ENCODE assay signal across 30 cellular contexts in genomic region chr22:43356881-43357280, GRCh38. TPM values are rescaled to one million over a fixed set of nuclear protein-coding genes. Genes with fewer than 3 reads are reported as not detected.
"Had no signal": no experiment of that assay in that cellular context is flagged by ENCODE, and none has a peak within 500 bp of the region (broad histone marks: within the 10 kb centered on the region; RNA-seq: fewer than 3 reads in every experiment).

No MANE protein-coding gene starts in this region.

- H3K27ac ChIP-seq: SK-N-MC had no signal

- H3K27ac Mint-ChIP-seq: activated CD4-positive, alpha-beta memory T cell treated with anti-CD3 and anti-CD28 coated beads, Interleukin-2, amount 10 ng/mL, durations not matched to agents 7 days and 5 days; activated naive CD4-positive, alpha-beta T cell treated with anti-CD3 and anti-CD28 coated beads, Interleukin-2, amount 50 U/mL, for 72 hours; activated naive CD8-positive, alpha-beta T cell treated with anti-CD3 and anti-CD28 coated beads, Interleukin-2, amount 50 U/mL, for 24 hours; activated T-cell treated with anti-CD3 and anti-CD28 coated beads, Interleukin-2, amount 50 U/mL, for 72 hours; brain had no signal

- H3K4me3 Mint-ChIP-seq: activated CD4-positive, alpha-beta memory T cell treated with anti-CD3 and anti-CD28 coated beads, Interleukin-2, amount 10 ng/mL, durations not matched to agents 7 days and 5 days; activated naive CD8-positive, alpha-beta T cell treated with anti-CD3 and anti-CD28 coated beads, Interleukin-2, amount 50 U/mL, for 24 hours; activated T-cell treated with anti-CD3 and anti-CD28 coated beads, Interleukin-2, amount 50 U/mL, for 72 hours; brain; T-cell had no signal

- DNase-seq: activated CD4-positive, alpha-beta memory T cell treated with anti-CD3 and anti-CD28 coated beads, Interleukin-2, amount 10 ng/mL, durations not matched to agents 7 days and 5 days; activated CD4-positive, alpha-beta T cell treated with anti-CD3 and anti-CD28 coated beads, Interleukin-2, amount 50 U/mL, for 1 hour; activated CD4-positive, CD25-positive, alpha-beta regulatory T cell; activated naive CD4-positive, alpha-beta T cell treated with Interleukin-2 at 50 U/mL for 16 hours; activated naive CD8-positive, alpha-beta T cell treated with anti-CD3 and anti-CD28 coated beads, Interleukin-2, amount 50 U/mL, for 24 hours; activated T-cell treated with anti-CD3 and anti-CD28 coated beads for 4 hours; activated T-cell treated with anti-CD3 and anti-CD28 coated beads, Interleukin-2, amount 50 U/mL, for 72 hours; amygdala; Karpas-422; MM.1S; NCI-H146; NCI-H187 treated with DMSO at 0.1 percent for 48 hours; NCI-H2171 treated with DMSO at 0.1 percent for 48 hours; NCI-H345; NCI-H510A; NCI-H69; NK-92 treated with Interleukin-12 subunit alpha and Interleukin-12 subunit beta, amount 100 ng/mL, for 24 hours; OCI-M1; RPMI8226; T-cell; T-helper 2 cell; T1000 had no signal

- ATAC-seq: activated naive CD4-positive, alpha-beta T cell treated with anti-CD3 and anti-CD28 coated beads, Interleukin-2, amount 50 U/mL, for 72 hours; activated naive CD8-positive, alpha-beta T cell treated with anti-CD3 and anti-CD28 coated beads, Interleukin-2, amount 50 U/mL, for 24 hours; activated T-cell treated with anti-CD3 and anti-CD28 coated beads, Interleukin-2, amount 50 U/mL, for 72 hours; HepG2; Panc1; Right ventricle myocardium inferior; T-cell had no signal

- H3K27me3 Mint-ChIP-seq: brain had no signal

- H3K4me1 Mint-ChIP-seq: activated CD4-positive, alpha-beta memory T cell treated with anti-CD3 and anti-CD28 coated beads, Interleukin-2, amount 10 ng/mL, durations not matched to agents 7 days and 5 days; activated naive CD8-positive, alpha-beta T cell treated with anti-CD3 and anti-CD28 coated beads, Interleukin-2, amount 50 U/mL, for 24 hours; brain; T-cell had no signal

- H3K36me3 Mint-ChIP-seq: activated naive CD4-positive, alpha-beta T cell treated with anti-CD3 and anti-CD28 coated beads, Interleukin-2, amount 50 U/mL, for 72 hours; brain; T-cell had no signal

- H3K9me3 Mint-ChIP-seq: activated CD4-positive, alpha-beta memory T cell treated with anti-CD3 and anti-CD28 coated beads, Interleukin-2, amount 10 ng/mL, durations not matched to agents 7 days and 5 days; activated naive CD4-positive, alpha-beta T cell treated with anti-CD3 and anti-CD28 coated beads, Interleukin-2, amount 50 U/mL, for 72 hours; activated naive CD8-positive, alpha-beta T cell treated with anti-CD3 and anti-CD28 coated beads, Interleukin-2, amount 50 U/mL, for 24 hours; activated T-cell treated with anti-CD3 and anti-CD28 coated beads, Interleukin-2, amount 50 U/mL, for 72 hours; T-cell had no signal

- H3K4me3 ChIP-seq: SK-N-MC had no signal

RNA-seq across cellular contexts. Expression of gene MPPED1, which starts 54.9 kb away (rescaled TPM):
- total RNA-seq: activated CD4-positive, alpha-beta memory T cell treated with anti-CD3 and anti-CD28 coated beads, Interleukin-2, amount 10 ng/mL, durations not matched to agents 7 days and 5 days; activated CD8-positive, alpha-beta memory T cell treated with anti-CD3 and anti-CD28 coated beads for 36 hours; activated naive CD4-positive, alpha-beta T cell treated with anti-CD3 and anti-CD28 coated beads, Interleukin-2, amount 50 U/mL, for 72 hours; activated T-cell treated with anti-CD3 and anti-CD28 coated beads, Interleukin-2, amount 50 U/mL, for 72 hours; astrocyte; HepG2; Right ventricle myocardium inferior; T-cell had no signal
